ENCODE assay signal across 18 cellular contexts in genomic region chr5:25285116-25285515, GRCh38.
A peak's percentile ranks its signal among the peaks of the same experiment; 100 is the strongest.
DNase-seq lines count a peak whose midpoint lies in the region; ATAC-seq and TF ChIP-seq lines count a peak whose summit lies in the region.
"Had no signal": no experiment of that assay in that cellular context is flagged by ENCODE, and none has a peak within 500 bp of the region (broad histone marks: within the 10 kb centered on the region; RNA-seq: fewer than 3 reads in every experiment).

No MANE protein-coding gene starts in this region.

- H3K27ac Mint-ChIP-seq in CD14-positive monocyte = no peak overlapping the region
- H3K27ac Mint-ChIP-seq: CD4-positive, alpha-beta T cell; HFFc6 had no signal

- DNase-seq in SK-N-MC (ENCODE audit: low read depth, low spot score) (no peak), kidney tubule cell (ENCODE audit: low spot score) (peak; percentile 58), CD14-positive monocyte (ENCODE audit: low spot score) (no peak), NCI-H2196 (lab: John Stamatoyannopoulos, UW; ENCODE audit: unreplicated experiment) (no peak)
- DNase-seq: BE2C; C1 segment of cervical spinal cord; Caco-2; CD4-positive, alpha-beta T cell; DMS79 treated with DMSO at 0.1 percent for 48 hours; GF-D8; GOT3; H7; HFFc6; IMR-90 had no signal

- H3K27me3 ChIP-seq in neuron (ENCODE audit: insufficient read depth, low read length) = no peaks in the 10 kb centered on the region
- H3K27me3 ChIP-seq: BE2C had no signal

- no peak overlapping the region for H3K4me3 ChIP-seq in SK-N-MC
- H3K4me3 ChIP-seq in neuron (ENCODE audit: low read length) = no peak overlapping the region
- H3K4me3 ChIP-seq: K562 had no signal

- no peaks in the 10 kb centered on the region for H3K27me3 Mint-ChIP-seq in CD14-positive monocyte (ENCODE audit: low read depth in 3 of 3)
- H3K27me3 Mint-ChIP-seq: CD4-positive, alpha-beta T cell had no signal

- H3K36me3 Mint-ChIP-seq in CD14-positive monocyte = no peaks in the 10 kb centered on the region

- no peaks in the 10 kb centered on the region for H3K9me3 ChIP-seq in SK-N-MC (ENCODE audit: low read depth, low read length)
- no peaks in the 10 kb centered on the region for H3K9me3 ChIP-seq in neuron (ENCODE audit: low read length)
- H3K9me3 ChIP-seq: BE2C, Caco-2 had no signal

- no peak overlapping the region for H3K9ac ChIP-seq in SK-N-MC (ENCODE audit: insufficient read length)

- H3K9me3 Mint-ChIP-seq in CD14-positive monocyte = peaks cover 0 to 5% (median 3%) of the 10 kb centered on the region in 7 donors

- H3K4me1 ChIP-seq in neuron (ENCODE audit: insufficient read depth, low read length) = peaks cover 10% of the 10 kb centered on the region

- intact Hi-C loops in CD14-positive monocyte (cut with micrococcal nuclease) = no loop called here

- TF ChIP-seq CTCF in CD14-positive monocyte (IDR thresholded peaks at IDR 0.05) = no peak

- H3K4me3 Mint-ChIP-seq in CD14-positive monocyte = no peak overlapping the region
- H3K4me3 Mint-ChIP-seq: CD4-positive, alpha-beta T cell; HFFc6 had no signal

- H3K4me1 Mint-ChIP-seq in CD14-positive monocyte = no peaks in the 10 kb centered on the region

- H3K36me3 ChIP-seq in SK-N-MC (ENCODE audit: insufficient read depth, low read length) (no peaks in the 10 kb centered on the region), neuron (ENCODE audit: insufficient read depth, low read length) (no peaks in the 10 kb centered on the region)
- H3K36me3 ChIP-seq: BE2C had no signal

- peak overlapping the region; percentile 43 for H2AFZ ChIP-seq in neuron (ENCODE audit: low read depth, low read length)

- H3K27ac ChIP-seq in SK-N-MC = 0 out of 2 replicates have a peak overlapping the region, but pooled peaks have one; percentile 32

- ATAC-seq in HG03045 (IDR thresholded peaks at IDR 0.05; ENCODE audit: unreplicated experiment) = no peak
- ATAC-seq: HCT116, K562 had no signal
